In genomic region chr7:100119701-100120517, GRCh38 we compare ENCODE assay signal across 1 cellular context.
TF ChIP-seq lines count a peak whose summit lies in the region.

No MANE protein-coding gene starts in this region.

TF ChIP-seq in HEK293, 187 proteins besides CTCF, POLR2A, EP300 and RAD21 (continued from another document):
- TF ChIP-seq ZNF280D (tag by site-specific recombination; IDR thresholded peaks at IDR 0.05) (no peak), ZNF624 (tag by site-specific recombination; IDR thresholded peaks at IDR 0.05) (no peak), ZNF514 (tag by site-specific recombination; IDR thresholded peaks at IDR 0.05) (no peak), GLIS1 (tag by site-specific recombination; IDR thresholded peaks at IDR 0.05) (no peak; the same call in 1 of the 2 replicates), ZBTB49 (tag by site-specific recombination; IDR thresholded peaks at IDR 0.05; ENCODE audit: low read depth) (no peak), REST (tag by site-specific recombination; IDR thresholded peaks at IDR 0.05) (no peak), ZNF530 (tag by site-specific recombination; IDR thresholded peaks at IDR 0.05; ENCODE audit: low read depth) (no peak), TCF7L2 (IDR thresholded peaks at IDR 0.05; ENCODE audit: borderline replicate concordance, low read depth, low read length) (0 out of 2 replicates have a peak, but pooled peaks have one; percentile 27), ZNF350 (tag by site-specific recombination; IDR thresholded peaks at IDR 0.05) (no peak), ZNF654 (tag by site-specific recombination; IDR thresholded peaks at IDR 0.05; ENCODE audit: low read depth) (no peak), ZEB2 (tag by site-specific recombination; IDR thresholded peaks at IDR 0.05) (peak; percentile 46; the same call in 1 of the 2 replicates), ZNF776 (tag by site-specific recombination; IDR thresholded peaks at IDR 0.05; ENCODE audit: borderline replicate concordance) (no peak), ZNF169 (tag by site-specific recombination; IDR thresholded peaks at IDR 0.05) (no peak), KLF1 (tag by site-specific recombination; IDR thresholded peaks at IDR 0.05) (0 out of 2 replicates have a peak, but pooled peaks have one; percentile 25), FEZF1 (tag by site-specific recombination; IDR thresholded peaks at IDR 0.05) (no peak), ZNF2 (tag by site-specific recombination; IDR thresholded peaks at IDR 0.05) (peak; percentile 32; the same call in 1 of the 2 replicates), ZFP41 (tag by site-specific recombination; IDR thresholded peaks at IDR 0.05; ENCODE audit: borderline replicate concordance) (no peak), ELK4 (IDR thresholded peaks at IDR 0.05; ENCODE audit: borderline replicate concordance, low read depth, low read length) (no peak), ZBTB20 (tag by site-specific recombination; IDR thresholded peaks at IDR 0.05) (peak; percentile 94; the same call in 1 of the 2 replicates), ZNF677 (tag by site-specific recombination; IDR thresholded peaks at IDR 0.05) (no peak), ZNF146 (tag by site-specific recombination; IDR thresholded peaks at IDR 0.05) (no peak), RBAK (tag by site-specific recombination; IDR thresholded peaks at IDR 0.05) (no peak), ZNF785 (tag by site-specific recombination; IDR thresholded peaks at IDR 0.05) (no peak), ZNF660 (tag by site-specific recombination; IDR thresholded peaks at IDR 0.05) (peak; percentile 45; the same call in 1 of the 2 replicates), PRDM2 (tag by site-specific recombination; IDR thresholded peaks at IDR 0.05; ENCODE audit: borderline replicate concordance) (no peak), ZNF221 (tag by site-specific recombination; IDR thresholded peaks at IDR 0.05; ENCODE audit: borderline replicate concordance) (no peak), INSM2 (tag by site-specific recombination; IDR thresholded peaks at IDR 0.05) (peak; percentile 70; the same call in 1 of the 2 replicates), ZNF423 (tag by site-specific recombination; IDR thresholded peaks at IDR 0.05) (no peak), OVOL3 (tag by site-specific recombination; IDR thresholded peaks at IDR 0.05) (no peak), KLF7 (tag by site-specific recombination; IDR thresholded peaks at IDR 0.05; ENCODE audit: borderline replicate concordance) (no peak), ZNF48 (tag by site-specific recombination; IDR thresholded peaks at IDR 0.05) (no peak), ZNF600 (tag by site-specific recombination; IDR thresholded peaks at IDR 0.05) (peak; percentile 10; the same call in 1 of the 2 replicates), ZNF133 (tag by site-specific recombination; IDR thresholded peaks at IDR 0.05) (no peak), ZBTB48 (tag by site-specific recombination; IDR thresholded peaks at IDR 0.05) (peak; percentile 96), ZIC2 (tag by site-specific recombination; IDR thresholded peaks at IDR 0.05) (no peak), HIC1 (tag by site-specific recombination; IDR thresholded peaks at IDR 0.05) (peak; percentile 22; the same call in 1 of the 2 replicates), ZSCAN4 (tag by site-specific recombination; IDR thresholded peaks at IDR 0.05) (no peak)
